ENCODE assay signal across 17 cellular contexts in genomic region chr9:127165096-127165495, GRCh38. TPM values are rescaled to one million over a fixed set of nuclear protein-coding genes. Genes with fewer than 3 reads are reported as not detected.
"Had no signal": no experiment of that assay in that cellular context is flagged by ENCODE, and none has a peak within 500 bp of the region (broad histone marks: within the 10 kb centered on the region; RNA-seq: fewer than 3 reads in every experiment).

No MANE protein-coding gene starts in this region.

- H3K4me3 Mint-ChIP-seq: activated B cell treated with CpG ODN at 0.5 μM for 24 hours; activated CD4-positive, alpha-beta T cell treated with anti-CD3 and anti-CD28 coated beads, Interleukin-2, amount 10 ng/mL, durations not matched to agents 24 days and 14 days; activated T-cell treated with anti-CD3 and anti-CD28 coated beads, Interleukin-2, amount 50 U/mL, for 24 hours; naive thymus-derived CD4-positive, alpha-beta T cell; stimulated activated naive B cell treated with anti-CD40 and anti-IgM and Interleukin-4, amounts not matched to agents 10 μg/mL and 1 μg/mL and 100 μg/mL, for 72 hours; T-helper 17 cell had no signal

- H3K4me3 ChIP-seq: esophagus squamous epithelium, left ventricle myocardium inferior, mucosa of descending colon, tibial nerve, vagina had no signal

- H3K9me3 Mint-ChIP-seq: activated B cell treated with CpG ODN at 0.5 μM for 24 hours; activated CD4-positive, alpha-beta T cell treated with anti-CD3 and anti-CD28 coated beads, Interleukin-2, amount 10 ng/mL, durations not matched to agents 24 days and 14 days; activated T-cell treated with anti-CD3 and anti-CD28 coated beads, Interleukin-2, amount 50 U/mL, for 24 hours; naive thymus-derived CD4-positive, alpha-beta T cell had no signal

- ATAC-seq: mucosa of descending colon; naive thymus-derived CD4-positive, alpha-beta T cell; stimulated activated naive B cell treated with anti-CD40 and anti-IgM and Interleukin-4, amounts not matched to agents 10 μg/mL and 1 μg/mL and 100 μg/mL, for 72 hours; T-helper 17 cell had no signal

- H3K27me3 ChIP-seq: esophagus squamous epithelium, tibial nerve, vagina had no signal

- H3K9ac ChIP-seq: parathyroid adenoma had no signal

- H2AFZ ChIP-seq: parathyroid adenoma had no signal

- H3K27ac Mint-ChIP-seq: activated CD4-positive, alpha-beta T cell treated with anti-CD3 and anti-CD28 coated beads, Interleukin-2, amount 10 ng/mL, durations not matched to agents 24 days and 14 days; activated T-cell treated with anti-CD3 and anti-CD28 coated beads, Interleukin-2, amount 50 U/mL, for 24 hours; naive thymus-derived CD4-positive, alpha-beta T cell; stimulated activated naive B cell treated with anti-CD40 and anti-IgM and Interleukin-4, amounts not matched to agents 10 μg/mL and 1 μg/mL and 100 μg/mL, for 72 hours; T-helper 17 cell had no signal

- H3K4me1 ChIP-seq: parathyroid adenoma had no signal

- H3K9me3 ChIP-seq: esophagus squamous epithelium, left ventricle myocardium inferior, mucosa of descending colon, tibial nerve, vagina had no signal

- H3K36me3 ChIP-seq: esophagus squamous epithelium, left ventricle myocardium inferior, vagina had no signal

- H3K27me3 Mint-ChIP-seq: activated B cell treated with CpG ODN at 0.5 μM for 24 hours; activated T-cell treated with anti-CD3 and anti-CD28 coated beads, Interleukin-2, amount 50 U/mL, for 24 hours; naive thymus-derived CD4-positive, alpha-beta T cell; stimulated activated naive B cell treated with anti-CD40 and anti-IgM and Interleukin-4, amounts not matched to agents 10 μg/mL and 1 μg/mL and 100 μg/mL, for 72 hours; T-helper 17 cell had no signal

- DNase-seq: activated B cell treated with CpG ODN at 0.5 μM for 24 hours; activated CD4-positive, alpha-beta T cell treated with anti-CD3 and anti-CD28 coated beads, Interleukin-2, amount 10 ng/mL, durations not matched to agents 24 days and 14 days; activated gamma-delta T cell treated with Interleukin-2 at 50 U/mL for 16 hours; activated T-cell treated with anti-CD3 and anti-CD28 coated beads, Interleukin-2, amount 50 U/mL, for 24 hours; aorta; esophagus squamous epithelium; hippocampal formation; left ventricle myocardium inferior; mucosa of descending colon; naive thymus-derived CD4-positive, alpha-beta T cell; retina; stimulated activated CD4-positive, alpha-beta T cell treated with anti-CD3 and anti-CD28 coated beads, Interleukin-2, amount 100 ng/mL, for 48 hours; stimulated activated naive B cell treated with anti-CD40 and anti-IgM and Interleukin-4, amounts not matched to agents 10 μg/mL and 1 μg/mL and 100 μg/mL, for 72 hours; T-helper 17 cell had no signal

- H3K27ac ChIP-seq: esophagus squamous epithelium, left ventricle myocardium inferior, parathyroid adenoma, tibial nerve, vagina had no signal

- H3K79me2 ChIP-seq: parathyroid adenoma had no signal

RNA-seq across cellular contexts. Expression of gene ANGPTL2, which starts 42.7 kb away (rescaled TPM):
- total RNA-seq: activated B cell treated with CpG ODN at 0.5 μM for 24 hours; activated CD4-positive, alpha-beta T cell treated with anti-CD3 and anti-CD28 coated beads, Interleukin-2, amount 10 ng/mL, durations not matched to agents 24 days and 14 days; naive thymus-derived CD4-positive, alpha-beta T cell had no signal
- polyA plus RNA-seq: naive thymus-derived CD4-positive, alpha-beta T cell had no signal
